1 cellular context compared by ENCODE assay signal in genomic region chr10:6163364-6164270, GRCh38.
A peak's percentile ranks its signal among the peaks of the same experiment; 100 is the strongest.
TF ChIP-seq lines count a peak whose summit lies in the region.

No MANE protein-coding gene starts in this region.

TF ChIP-seq in WTC11, 78 proteins besides CTCF, POLR2A, EP300 and RAD21 (continued from another document and continues in another):
- TF ChIP-seq AFF4 (CRISPR knock-in tag; IDR thresholded peaks at IDR 0.05; ENCODE audit: borderline replicate concordance): no peak
- TF ChIP-seq ZNF425 (CRISPR knock-in tag; conservative IDR thresholded peaks at IDR 0.05): no peak
- no peak for TF ChIP-seq PREB (CRISPR knock-in tag; IDR thresholded peaks at IDR 0.05; ENCODE audit: borderline replicate concordance)
- no peak for TF ChIP-seq ERG (CRISPR knock-in tag; IDR thresholded peaks at IDR 0.05)
- no peak for TF ChIP-seq GABPB1 (CRISPR knock-in tag; IDR thresholded peaks at IDR 0.05)
- no peak for TF ChIP-seq GTF2I (CRISPR knock-in tag; conservative IDR thresholded peaks at IDR 0.05)
- TF ChIP-seq E2F4 (CRISPR knock-in tag; IDR thresholded peaks at IDR 0.05; ENCODE audit: borderline replicate concordance, low read depth): no peak
- TF ChIP-seq IRF2 (CRISPR knock-in tag; IDR thresholded peaks at IDR 0.05; ENCODE audit: borderline replicate concordance, low read depth): no peak
- TF ChIP-seq IRF1 (CRISPR knock-in tag; IDR thresholded peaks at IDR 0.05): 0 out of 2 replicates have a peak, but pooled peaks have one; percentile 84
- TF ChIP-seq ATF1 (CRISPR knock-in tag; IDR thresholded peaks at IDR 0.05): peak; percentile 58; the same call in 1 of the 2 replicates
- TF ChIP-seq E2F5 (CRISPR knock-in tag; IDR thresholded peaks at IDR 0.05): peak; percentile 92; the same call in 1 of the 2 replicates
- no peak for TF ChIP-seq GRHL2 (CRISPR knock-in tag; IDR thresholded peaks at IDR 0.05; ENCODE audit: insufficient replicate concordance, severe bottlenecking)
- peak; percentile 96 for TF ChIP-seq ETV6 (CRISPR knock-in tag; IDR thresholded peaks at IDR 0.05)
- TF ChIP-seq ZNF232 (CRISPR knock-in tag; IDR thresholded peaks at IDR 0.05): peak; percentile 94
- no peak for TF ChIP-seq NR2C2 (CRISPR knock-in tag; IDR thresholded peaks at IDR 0.05)
- TF ChIP-seq PRDM15 (CRISPR knock-in tag; IDR thresholded peaks at IDR 0.05): peak; percentile 43; the same call in 1 of the 2 replicates
- TF ChIP-seq FOXP4 (CRISPR knock-in tag; IDR thresholded peaks at IDR 0.05): peak; percentile 98
- no peak for TF ChIP-seq ZSCAN18 (CRISPR knock-in tag; IDR thresholded peaks at IDR 0.05)
- no peak for TF ChIP-seq ZNF423 (CRISPR knock-in tag; IDR thresholded peaks at IDR 0.05)
- 0 out of 2 replicates have a peak, but pooled peaks have one; percentile 46 for TF ChIP-seq TEAD4 (CRISPR knock-in tag; IDR thresholded peaks at IDR 0.05)
- no peak for TF ChIP-seq OVOL2 (CRISPR knock-in tag; IDR thresholded peaks at IDR 0.05; ENCODE audit: borderline replicate concordance)
- TF ChIP-seq ZBTB43 (CRISPR knock-in tag; IDR thresholded peaks at IDR 0.05): peak; percentile 82; the same call in 1 of the 2 replicates
- TF ChIP-seq TP53 (CRISPR knock-in tag; IDR thresholded peaks at IDR 0.05): peak; percentile 90; the same call in 1 of the 2 replicates
- 0 out of 2 replicates have a peak, but pooled peaks have one; percentile 65 for TF ChIP-seq ELF4 (CRISPR knock-in tag; IDR thresholded peaks at IDR 0.05; ENCODE audit: low read depth)
- 0 out of 2 replicates have a peak, but pooled peaks have one; percentile 28 for TF ChIP-seq NFYB (CRISPR knock-in tag; conservative IDR thresholded peaks at IDR 0.05; ENCODE audit: low read depth)
- TF ChIP-seq AR (CRISPR knock-in tag; IDR thresholded peaks at IDR 0.05): no peak
- TF ChIP-seq ESRRA (CRISPR knock-in tag; IDR thresholded peaks at IDR 0.05; ENCODE audit: borderline replicate concordance): no peak
- TF ChIP-seq KAT7 (CRISPR knock-in tag; IDR thresholded peaks at IDR 0.05; ENCODE audit: borderline replicate concordance): 0 out of 2 replicates have a peak, but pooled peaks have one; percentile 60
